22 cellular contexts compared by ENCODE assay signal in the genomic region with DNA sequence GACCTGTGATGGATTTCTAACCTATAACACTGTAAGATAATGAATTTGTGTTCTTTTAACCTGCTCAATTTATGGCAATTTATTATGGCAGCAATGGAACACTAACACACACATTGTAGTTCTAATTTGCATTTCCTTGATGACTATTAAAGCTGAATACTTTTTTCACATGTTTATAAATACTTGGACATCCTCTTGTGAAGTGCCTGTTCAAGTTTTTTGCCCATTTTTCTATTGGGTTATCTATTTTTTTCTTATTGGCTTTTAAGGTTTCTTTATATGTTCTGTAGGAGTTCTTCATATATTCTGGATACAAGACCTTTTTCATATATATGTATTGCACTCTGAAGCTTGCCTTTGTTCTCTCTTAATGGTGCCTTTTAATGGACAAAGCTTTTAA.
"Had no signal": no experiment of that assay in that cellular context is flagged by ENCODE, and none has a peak within 500 bp of the region (broad histone marks: within the 10 kb centered on the region; RNA-seq: fewer than 3 reads in every experiment).

No MANE protein-coding gene starts in this region.

- H3K27me3 ChIP-seq: adrenal gland, ascending aorta, brain microvascular endothelial cell, tibial artery had no signal

- H3K4me3 Mint-ChIP-seq: naive thymus-derived CD4-positive, alpha-beta T cell; T-cell; T-helper 2 cell treated with Interferon-gamma antibody and Interleukin-4, amounts not matched to agents 5 μg/mL and 100 μg/mL, for 36 hours had no signal

- H3K27me3 Mint-ChIP-seq: naive thymus-derived CD4-positive, alpha-beta T cell; progenitor cell of endocrine pancreas; T-cell had no signal

- H3K27ac ChIP-seq: adrenal gland, ascending aorta, brain microvascular endothelial cell, lower lobe of right lung, tibial artery, VCaP had no signal

- H3K27ac Mint-ChIP-seq: activated T-helper 2 cell treated with anti-CD3 and anti-CD28 coated beads, Interferon-gamma antibody, Interleukin-2, Interleukin-4, amounts not matched to agents 10 μg/mL and 5 μg/mL and 100 μg/mL, durations not matched to agents 14 hours and 24 hours and 36 hours; progenitor cell of endocrine pancreas had no signal

- H3K9me3 ChIP-seq: adrenal gland had no signal

- DNase-seq: activated CD4-positive, CD25-positive, alpha-beta regulatory T cell treated with anti-CD3 and anti-CD28 coated beads, Interleukin-2, amount 50 U/mL, for 72 hours; activated naive CD4-positive, alpha-beta T cell; adrenal gland; brain microvascular endothelial cell; caudate nucleus; dermis blood vessel endothelial cell; effector CD8-positive, alpha-beta T cell; foreskin melanocyte; kidney; lower lobe of right lung; naive thymus-derived CD4-positive, alpha-beta T cell; retina; stimulated activated CD4-positive, alpha-beta T cell treated with anti-CD3 and anti-CD28 coated beads, Interleukin-2, amount 100 ng/mL, for 48 hours; stimulated activated naive CD4-positive, alpha-beta T cell treated with Interleukin-2 at 50 U/mL for 16 hours; T-cell; tibial artery had no signal

- ATAC-seq: esophagus mucosa; lower lobe of right lung; naive thymus-derived CD4-positive, alpha-beta T cell; T-cell had no signal
